8 cellular contexts compared by ENCODE assay signal in the genomic region with DNA sequence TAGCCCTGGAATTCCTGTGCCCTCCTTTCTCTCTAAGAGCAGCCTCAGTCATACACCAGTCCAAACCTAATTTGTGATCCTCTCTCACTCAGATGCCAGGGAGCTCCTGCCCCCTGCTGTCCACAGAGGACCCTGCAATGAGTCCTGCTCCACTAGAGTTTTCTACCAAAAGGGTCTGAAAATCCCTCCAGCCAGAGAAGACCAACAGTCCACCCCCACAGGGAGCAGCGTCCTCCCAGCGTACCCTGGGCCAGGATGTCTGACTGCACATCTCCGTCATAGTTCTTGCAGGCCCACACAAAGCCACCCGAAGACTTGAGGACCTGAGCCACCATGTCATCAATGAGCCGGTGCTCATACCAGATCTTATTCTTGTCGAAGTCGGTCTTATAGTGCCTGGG. TPM values are rescaled to one million over a fixed set of nuclear protein-coding genes. Genes with fewer than 3 reads are reported as not detected.
DNase-seq lines count a peak whose midpoint lies in the region; ATAC-seq and TF ChIP-seq lines count a peak whose summit lies in the region.

No MANE protein-coding gene starts in this region.

- no peak for TF ChIP-seq POLR2A in NB4 (IDR thresholded peaks at IDR 0.05; ENCODE audit: extremely low read depth, insufficient read length)

- H3K9me3 ChIP-seq in cardiac muscle cell (ENCODE audit: low read depth) (no peaks in the 10 kb centered on the region), right atrium auricular region (no peaks in the 10 kb centered on the region)

- peak; percentile 84 for ATAC-seq in activated CD8-positive, alpha-beta T cell treated with anti-CD3 and anti-CD28 coated beads for 36 hours

- TF ChIP-seq CTCF in cardiac muscle cell (IDR thresholded peaks at IDR 0.05; ENCODE audit: low read depth, low read length) (peak; percentile 78), right atrium auricular region (IDR thresholded peaks at IDR 0.05) (peak in 1 of 2 donors; percentile 65), NB4 (IDR thresholded peaks at IDR 0.05; ENCODE audit: low read depth, low read length) (peak; percentile 98)
- TF ChIP-seq CTCF in activated CD8-positive, alpha-beta T cell treated with anti-CD3 and anti-CD28 coated beads for 36 hours (IDR thresholded peaks at IDR 0.05), result peak; percentile 55

- H3K9me3 Mint-ChIP-seq in activated CD8-positive, alpha-beta T cell treated with anti-CD3 and anti-CD28 coated beads for 36 hours, result no peaks in the 10 kb centered on the region

- no peak overlapping the region for H3K4me3 ChIP-seq in cardiac muscle cell
- no peak overlapping the region for H3K4me3 ChIP-seq in right atrium auricular region
- no peak overlapping the region for H3K4me3 ChIP-seq in NB4 (ENCODE audit: low read depth, low read length)

- H3K4me3 Mint-ChIP-seq in activated CD8-positive, alpha-beta T cell treated with anti-CD3 and anti-CD28 coated beads for 36 hours, result no peak overlapping the region

- no peaks in the 10 kb centered on the region for H3K27me3 Mint-ChIP-seq in activated CD8-positive, alpha-beta T cell treated with anti-CD3 and anti-CD28 coated beads for 36 hours

- H3K4me1 ChIP-seq in cardiac muscle cell (ENCODE audit: low read depth) (no peaks in the 10 kb centered on the region), right atrium auricular region (peaks cover 0 to 9% of the 10 kb centered on the region in 2 donors)

- H3K27me3 ChIP-seq in cardiac muscle cell, result no peaks in the 10 kb centered on the region
- H3K27me3 ChIP-seq in right atrium auricular region, result no peaks in the 10 kb centered on the region

- POLR2A ChIA-PET in activated CD8-positive, alpha-beta T cell treated with anti-CD3 and anti-CD28 coated beads for 36 hours (lab: Charles Lee), result interaction anchor here (0.7 to 1.0 kb wide), 2 partner anchors 10 to 46 kb away, joined by 3 read pairs; no protein-coding TSS in a partner anchor

- peaks cover 8% of the 10 kb centered on the region for H3K4me1 Mint-ChIP-seq in activated CD8-positive, alpha-beta T cell treated with anti-CD3 and anti-CD28 coated beads for 36 hours (ENCODE audit: low read depth)

- peaks cover 41% of the 10 kb centered on the region for H3K36me3 Mint-ChIP-seq in activated CD8-positive, alpha-beta T cell treated with anti-CD3 and anti-CD28 coated beads for 36 hours (ENCODE audit: low read depth)

- DNase-seq in cardiac muscle cell (ENCODE audit: low read depth in 1 of 2, low spot score in 1 of 2), result peak in 1 of 2 donors; percentile 53
- no peak for DNase-seq in right atrium auricular region (ENCODE audit: low spot score)
- peak; percentile 74 for DNase-seq in NB4 (ENCODE audit: low read depth)
- DNase-seq in activated CD8-positive, alpha-beta T cell treated with anti-CD3 and anti-CD28 coated beads for 36 hours, result peak; percentile 73
- DNase-seq in fibroblast of peridontal ligament (ENCODE audit: extremely low read depth), result peak; percentile 26
- DNase-seq in retina, result peak; percentile 36
- no peak for DNase-seq in OCI-M2 (lab: John Stamatoyannopoulos, UW; ENCODE audit: unreplicated experiment)
- DNase-seq in ureter (ENCODE audit: low spot score), result no peak

- CTCF ChIA-PET in activated CD8-positive, alpha-beta T cell treated with anti-CD3 and anti-CD28 coated beads for 36 hours (lab: Charles Lee), result interaction anchor here (0.7 to 3.8 kb wide), 13 partner anchors 11 to 369 kb away, joined by 3 to 25 read pairs (median 5); a partner anchor contains a TSS

- intact Hi-C loops in activated CD8-positive, alpha-beta T cell treated with anti-CD3 and anti-CD28 coated beads for 36 hours (cut with micrococcal nuclease), result loop anchor here (5.0 kb wide), 1 partner anchor 345 kb away; no protein-coding TSS in a partner anchor

- H3K36me3 ChIP-seq in cardiac muscle cell (peaks cover 52% of the 10 kb centered on the region), right atrium auricular region (peaks cover 55% of the 10 kb centered on the region)

- H3K27ac ChIP-seq in cardiac muscle cell (no peak overlapping the region), right atrium auricular region (no peak overlapping the region)

- no peak overlapping the region for H3K27ac Mint-ChIP-seq in activated CD8-positive, alpha-beta T cell treated with anti-CD3 and anti-CD28 coated beads for 36 hours

RNA-seq across cellular contexts. Expression of a gene that starts 15.4 kb away (rescaled TPM):
- total RNA-seq in cardiac muscle cell, result 392 and 406 TPM in 2 replicates
- polyA plus RNA-seq in cardiac muscle cell, result 673 and 712 TPM in 2 replicates
- total RNA-seq in right atrium auricular region, result 100 to 1,000 TPM; 119 to 249 TPM
- total RNA-seq in activated CD8-positive, alpha-beta T cell treated with anti-CD3 and anti-CD28 coated beads for 36 hours, result 100 to 1,000 TPM; 171 to 180 TPM
- total RNA-seq in ureter, result 65.2 TPM

Comparison
In these comparisons a context has a peak if more than half of its experiments do, and no peak if none do; other contexts are left out.
1. DNase-seq: peak in NB4 (single experiment), activated CD8-positive, alpha-beta T cell treated with anti-CD3 and anti-CD28 coated beads for 36 hours (single experiment), fibroblast of peridontal ligament (single experiment) and retina (single experiment); none in right atrium auricular region (single experiment), OCI-M2 (single experiment) and ureter (single experiment).